In the genomic region with DNA sequence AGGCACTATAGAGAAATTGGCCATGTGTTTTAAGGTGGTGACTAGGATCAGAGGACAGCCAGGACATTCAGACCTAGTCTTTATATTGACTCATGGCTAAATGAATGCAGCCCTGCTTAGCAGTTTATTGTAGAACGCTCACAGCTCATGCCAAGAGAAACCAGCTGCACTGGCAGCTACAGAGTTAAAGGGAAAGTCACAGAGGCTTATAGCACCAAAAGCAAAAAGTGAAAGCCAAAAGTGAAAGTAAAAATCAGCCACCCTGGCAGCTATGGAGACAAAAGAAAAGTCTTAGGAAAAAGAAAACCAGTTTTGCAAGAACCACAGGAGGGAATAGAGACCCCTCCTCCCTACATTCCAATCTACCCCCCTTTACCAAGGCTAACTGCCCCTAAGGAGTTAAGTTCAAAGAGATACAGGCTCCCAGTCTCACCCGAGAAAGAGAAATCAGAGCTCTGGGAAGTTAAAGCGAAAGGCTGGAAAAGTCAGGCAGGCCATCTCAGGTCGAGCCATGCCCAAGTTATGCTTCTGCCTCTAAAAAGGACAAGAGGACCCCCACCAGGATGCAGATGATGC, we compare ENCODE assay signal across 8 cellular contexts.
A peak's percentile ranks its signal among the peaks of the same experiment; 100 is the strongest.
DNase-seq lines count a peak whose midpoint lies in the region; ATAC-seq and TF ChIP-seq lines count a peak whose summit lies in the region.

No MANE protein-coding gene starts in this region.

- H3K27me3 ChIP-seq in BLaER1 (no peaks in the 10 kb centered on the region), IMR-90 (ENCODE audit: control insufficient read depth, insufficient read depth, low read length) (no peaks in the 10 kb centered on the region), adipocyte (replicated peaks; ENCODE audit: control insufficient read depth, insufficient read depth, low read length) (no peaks in the 10 kb centered on the region)

- no TSS peak for BruUV-seq in IMR-90 (replicated peaks; lab: Mats Ljungman, UMichigan)

- ATAC-seq in IMR-90 (ENCODE audit: low read depth) (peak; percentile 79), HG03520 (IDR thresholded peaks at IDR 0.05; ENCODE audit: unreplicated experiment) (no peak)

- no peak overlapping the region for H4K91ac ChIP-seq in IMR-90 (ENCODE audit: insufficient read depth, low read depth, low read length)

- H2BK20ac ChIP-seq in IMR-90 (ENCODE audit: low read depth, low read length): no peak overlapping the region

- H4K8ac ChIP-seq in IMR-90 (ENCODE audit: low read depth in 2 of 2, low read length in 2 of 2): no peak overlapping the region

- no peak overlapping the region for H2AK5ac ChIP-seq in IMR-90 (ENCODE audit: low read depth, low read length)

- H3K14ac ChIP-seq in IMR-90 (replicated peaks; ENCODE audit: low read depth, low read length): no peak overlapping the region

- peak; percentile 21 for DNase-seq in IMR-90
- DNase-seq in adipocyte (ENCODE audit: low read depth): peak; percentile 56
- peak; percentile 37 for DNase-seq in iPS-NIHi11 (ENCODE audit: low spot score)
- DNase-seq in NCI-H128 (lab: John Stamatoyannopoulos, UW; ENCODE audit: unreplicated experiment): no peak
- DNase-seq in activated CD4-positive, alpha-beta T cell treated with anti-CD3 and anti-CD28 coated beads, Interleukin-2, amount 50 U/mL, for 48 hours: no peak

- H3K23ac ChIP-seq in IMR-90 (ENCODE audit: low read depth, low read length): no peak overlapping the region

- peaks cover 16% of the 10 kb centered on the region; the same call in 1 of the 2 replicates for H3K4me1 ChIP-seq in BLaER1
- H3K4me1 ChIP-seq in IMR-90 (ENCODE audit: control insufficient read depth, insufficient read depth, low read length): no peaks in the 10 kb centered on the region
- H3K4me1 ChIP-seq in adipocyte (ENCODE audit: control insufficient read depth, insufficient read depth, low read length): peaks cover 6% of the 10 kb centered on the region

- no peak for TF ChIP-seq POLR2A in IMR-90 (IDR thresholded peaks at IDR 0.05; ENCODE audit: low read depth, low read length)

- H3K4me3 ChIP-seq in BLaER1 (peak overlapping the region; percentile 66), IMR-90 (ENCODE audit: insufficient read depth, low read depth, low read length) (peak overlapping the region; percentile 52), adipocyte (ENCODE audit: low read length) (peak overlapping the region; percentile 80), skin epidermis (peak overlapping the region; percentile 23 to 42 (median 32))

- no peak overlapping the region for H3K56ac ChIP-seq in IMR-90 (ENCODE audit: extremely low read depth, insufficient read depth, low read length)

- no peaks in the 10 kb centered on the region for H3K36me3 ChIP-seq in BLaER1
- no peaks in the 10 kb centered on the region for H3K36me3 ChIP-seq in IMR-90 (ENCODE audit: control insufficient read depth, insufficient read depth, low read length)
- H3K36me3 ChIP-seq in adipocyte (ENCODE audit: control insufficient read depth, insufficient read depth, low read length, severe bottlenecking): no peaks in the 10 kb centered on the region

- H2BK15ac ChIP-seq in IMR-90 (ENCODE audit: low read depth, low read length): no peak overlapping the region

- H3K27ac ChIP-seq in BLaER1 (peak overlapping the region; percentile 91), IMR-90 (ENCODE audit: insufficient read depth, low read length) (peak overlapping the region; percentile 7; the same call in 1 of the 2 replicates), skin epidermis (peak overlapping the region in 18 of 21 experiments; percentile 51 to 85 (median 77))

- intact Hi-C loops in IMR-90 (cut with micrococcal nuclease): no loop called here

- H3K18ac ChIP-seq in IMR-90 (ENCODE audit: low read depth, low read length): no peak overlapping the region

- no peak for TF ChIP-seq RAD21 in IMR-90 (IDR thresholded peaks at IDR 0.05; ENCODE audit: low read length)

- no peak overlapping the region for H2AK9ac ChIP-seq in IMR-90 (replicated peaks; ENCODE audit: low read depth, low read length, poor library complexity)

- H4K20me1 ChIP-seq in BLaER1 (no peaks in the 10 kb centered on the region), IMR-90 (ENCODE audit: insufficient read depth, low read length) (no peaks in the 10 kb centered on the region)

- peak overlapping the region; percentile 94 for H3K4me2 ChIP-seq in BLaER1
- H3K4me2 ChIP-seq in IMR-90 (ENCODE audit: low read depth, low read length): peak overlapping the region; percentile 97

- H3K9me3 ChIP-seq in BLaER1 (no peaks in the 10 kb centered on the region), IMR-90 (ENCODE audit: control insufficient read depth, insufficient read depth, low read length) (peaks cover 7% of the 10 kb centered on the region; the same call in 1 of the 2 replicates), adipocyte (ENCODE audit: control insufficient read depth, low read length) (no peaks in the 10 kb centered on the region)

- no peaks in the 10 kb centered on the region for H3K79me1 ChIP-seq in IMR-90 (ENCODE audit: low read depth in 1 of 2, low read length in 2 of 2)

- dilution Hi-C loops in IMR-90 (cut with HindIII; ENCODE audit: low sequenced_read_pairs, unreplicated experiment): no loop called here

- no peak for TF ChIP-seq CTCF in IMR-90 (conservative IDR thresholded peaks at IDR 0.05; ENCODE audit: low read depth, low read length)

- CTCF ChIA-PET in IMR-90 (lab: Yijun Ruan, JAX): no interaction called here

- POLR2A ChIA-PET in IMR-90 (lab: Charles Lee; ENCODE audit: unreplicated experiment): no interaction called here

- H2AFZ ChIP-seq in IMR-90 (replicated peaks; ENCODE audit: low read length, poor library complexity): peak overlapping the region; percentile 47

- no peak overlapping the region for H3K4ac ChIP-seq in IMR-90 (ENCODE audit: low read depth, low read length)

- no peak overlapping the region for H4K5ac ChIP-seq in IMR-90 (ENCODE audit: low read depth, low read length)

- H3K9me1 ChIP-seq in IMR-90 (ENCODE audit: insufficient read depth, low read length): no peaks in the 10 kb centered on the region

- WGBS in IMR-90 (ENCODE audit: extremely low coverage in 2 of 2, insufficient read length in 1 of 2), 2 experiments: no CpG with 5 or more reads among the region's 4 CpGs

- no peak overlapping the region for H2BK5ac ChIP-seq in IMR-90 (ENCODE audit: low read depth, low read length, poor library complexity, severe bottlenecking)

- in situ Hi-C loops in IMR-90 (cut with MboI; ENCODE audit: low sequenced_read_pairs): no loop called here

- peak overlapping the region; percentile 85 for H3K9ac ChIP-seq in BLaER1
- peak overlapping the region; percentile 70; the same call in 1 of the 2 replicates for H3K9ac ChIP-seq in IMR-90 (ENCODE audit: low read depth, low read length)
- peak overlapping the region; percentile 75 for H3K9ac ChIP-seq in adipocyte (ENCODE audit: low read length)

- no peak overlapping the region for H2BK120ac ChIP-seq in IMR-90 (ENCODE audit: low read depth, low read length)

TF ChIP-seq in IMR-90, 13 proteins besides CTCF, POLR2A, EP300 and RAD21:
- TF ChIP-seq, protein P1, sequence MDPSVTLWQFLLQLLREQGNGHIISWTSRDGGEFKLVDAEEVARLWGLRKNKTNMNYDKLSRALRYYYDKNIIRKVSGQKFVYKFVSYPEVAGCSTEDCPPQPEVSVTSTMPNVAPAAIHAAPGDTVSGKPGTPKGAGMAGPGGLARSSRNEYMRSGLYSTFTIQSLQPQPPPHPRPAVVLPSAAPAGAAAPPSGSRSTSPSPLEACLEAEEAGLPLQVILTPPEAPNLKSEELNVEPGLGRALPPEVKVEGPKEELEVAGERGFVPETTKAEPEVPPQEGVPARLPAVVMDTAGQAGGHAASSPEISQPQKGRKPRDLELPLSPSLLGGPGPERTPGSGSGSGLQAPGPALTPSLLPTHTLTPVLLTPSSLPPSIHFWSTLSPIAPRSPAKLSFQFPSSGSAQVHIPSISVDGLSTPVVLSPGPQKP (IDR thresholded peaks at IDR 0.05; ENCODE audit: borderline replicate concordance, low read depth, low read length): no peak
- TF ChIP-seq RFX5 (IDR thresholded peaks at IDR 0.05; ENCODE audit: low read depth, low read length): no peak
- no peak for TF ChIP-seq CHD1 (IDR thresholded peaks at IDR 0.05; ENCODE audit: low read depth, low read length)
- TF ChIP-seq MAFK (IDR thresholded peaks at IDR 0.05; ENCODE audit: low read depth, low read length): no peak
- TF ChIP-seq SMC3 (IDR thresholded peaks at IDR 0.05; ENCODE audit: low read depth, low read length): no peak
- TF ChIP-seq FOS (IDR thresholded peaks at IDR 0.05; ENCODE audit: low read depth, low read length): no peak
- TF ChIP-seq, protein P2, sequence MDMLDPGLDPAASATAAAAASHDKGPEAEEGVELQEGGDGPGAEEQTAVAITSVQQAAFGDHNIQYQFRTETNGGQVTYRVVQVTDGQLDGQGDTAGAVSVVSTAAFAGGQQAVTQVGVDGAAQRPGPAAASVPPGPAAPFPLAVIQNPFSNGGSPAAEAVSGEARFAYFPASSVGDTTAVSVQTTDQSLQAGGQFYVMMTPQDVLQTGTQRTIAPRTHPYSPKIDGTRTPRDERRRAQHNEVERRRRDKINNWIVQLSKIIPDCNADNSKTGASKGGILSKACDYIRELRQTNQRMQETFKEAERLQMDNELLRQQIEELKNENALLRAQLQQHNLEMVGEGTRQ (IDR thresholded peaks at IDR 0.05; ENCODE audit: low read depth, low read length): no peak
- no peak for TF ChIP-seq MXI1 (IDR thresholded peaks at IDR 0.05; ENCODE audit: borderline replicate concordance, low read depth, low read length)
- no peak for TF ChIP-seq RCOR1 (IDR thresholded peaks at IDR 0.05; ENCODE audit: insufficient replicate concordance, low read length)
- TF ChIP-seq MAZ (IDR thresholded peaks at IDR 0.05; ENCODE audit: borderline replicate concordance, low read depth, low read length): no peak
- no peak for TF ChIP-seq NFE2L2 (IDR thresholded peaks at IDR 0.05; ENCODE audit: low read depth, low read length)
- no peak for TF ChIP-seq CEBPB (IDR thresholded peaks at IDR 0.05; ENCODE audit: low read depth, low read length)
- TF ChIP-seq BHLHE40 (IDR thresholded peaks at IDR 0.05; ENCODE audit: low read depth, low read length): no peak
TF ChIP-seq in IMR-90: peak in this region for 0.

Comparison
In these comparisons a context has a peak if more than half of its experiments do, and no peak if none do; other contexts are left out.
1. H3K27ac ChIP-seq: peak in every context shown above with its lines; median percentile 91 in BLaER1; 77 in skin epidermis; 7 in IMR-90.
2. DNase-seq: peak in IMR-90 (single experiment), adipocyte (single experiment) and iPS-NIHi11 (single experiment); none in NCI-H128 (single experiment) and activated CD4-positive, alpha-beta T cell treated with anti-CD3 and anti-CD28 coated beads, Interleukin-2, amount 50 U/mL, for 48 hours (0 of 2).
3. Peak in every context shown above with its lines, with median percentiles within 50 percentile points of each other: H3K4me3 ChIP-seq and H3K9ac ChIP-seq.